Comparison of ENCODE assay signal across 1 cellular context in genomic region chr13:112704634-112705145, GRCh38.
TF ChIP-seq lines count a peak whose summit lies in the region.

No MANE protein-coding gene starts in this region.

TF ChIP-seq in WTC11, 78 proteins besides CTCF, POLR2A, EP300 and RAD21 (continued from another document):
- no peak for TF ChIP-seq ATF2 (CRISPR knock-in tag; IDR thresholded peaks at IDR 0.05; ENCODE audit: borderline replicate concordance, low read depth)
